8 cellular contexts compared by ENCODE assay signal in genomic region chrX:129905787-129906580, GRCh38. TPM values are rescaled to one million over a fixed set of nuclear protein-coding genes. Genes with fewer than 3 reads are reported as not detected.
DNase-seq lines count a peak whose midpoint lies in the region; ATAC-seq lines count a peak whose summit lies in the region.

UTP14A (plus strand) TSS chrX:129906164; CDS start chrX:129906211, 47 bp downstream.

- peak within 1 kb of the TSS; percentile 54 for H3K27ac ChIP-seq in temporal lobe (ENCODE audit: low read depth, low read length)

- H3K4me3 ChIP-seq in GM08714 (ENCODE audit: low read length) = peak within 1 kb of the TSS; percentile 73

- no peaks in the 10 kb centered on the region for H3K9me3 Mint-ChIP-seq in activated naive CD4-positive, alpha-beta T cell treated with anti-CD3 and anti-CD28 coated beads, Interleukin-2, amount 50 U/mL, for 72 hours

- H3K27ac Mint-ChIP-seq in activated naive CD4-positive, alpha-beta T cell treated with anti-CD3 and anti-CD28 coated beads, Interleukin-2, amount 50 U/mL, for 72 hours = peak within 1 kb of the TSS; percentile 90 to 93

- DNase-seq in NCI-H1092 treated with DMSO at 0.1 percent for 48 hours (lab: John Stamatoyannopoulos, UW) (peak; percentile 92), SKM-1 (lab: John Stamatoyannopoulos, UW; ENCODE audit: unreplicated experiment) (peak; percentile 69), glomerular endothelial cell (ENCODE audit: extremely low read depth, low read depth, low spot score) (peak; percentile 51), occipital lobe (lab: John Stamatoyannopoulos, UW) (peak; percentile 72)
- peak; percentile 68 to 85 for DNase-seq in activated naive CD4-positive, alpha-beta T cell treated with anti-CD3 and anti-CD28 coated beads, Interleukin-2, amount 50 U/mL, for 72 hours (ENCODE audit: low spot score in 2 of 2)

- H3K36me3 Mint-ChIP-seq in activated naive CD4-positive, alpha-beta T cell treated with anti-CD3 and anti-CD28 coated beads, Interleukin-2, amount 50 U/mL, for 72 hours = peaks cover 0 to 8% of the 10 kb centered on the region in 2 donors

- ATAC-seq in HG02610 (IDR thresholded peaks at IDR 0.05; ENCODE audit: unreplicated experiment) = peak; percentile 98
- ATAC-seq in activated naive CD4-positive, alpha-beta T cell treated with anti-CD3 and anti-CD28 coated beads, Interleukin-2, amount 50 U/mL, for 72 hours = peak; percentile 98 to 99

RNA-seq across cellular contexts. Expression of gene UTP14A, which starts in this region (rescaled TPM):
- total RNA-seq in activated naive CD4-positive, alpha-beta T cell treated with anti-CD3 and anti-CD28 coated beads, Interleukin-2, amount 50 U/mL, for 72 hours = 10 to 100 TPM; 17.4 to 29.3 TPM
- total RNA-seq in glomerular endothelial cell (18.8 and 21.7 TPM in 2 replicates), occipital lobe (11.7 TPM), temporal lobe (8.4 TPM)

Comparison
In these comparisons a context has a peak if more than half of its experiments do, and no peak if none do; other contexts are left out.
1. Peak in every context shown above with its lines: DNase-seq, ATAC-seq, H3K4me3 ChIP-seq and H3K27ac ChIP-seq.